In genomic region chr9:96192710-96193109, GRCh38 we compare ENCODE assay signal across 21 cellular contexts.
"Had no signal": no experiment of that assay in that cellular context is flagged by ENCODE, and none has a peak within 500 bp of the region (broad histone marks: within the 10 kb centered on the region; RNA-seq: fewer than 3 reads in every experiment).

No MANE protein-coding gene starts in this region.

- H3K9me3 ChIP-seq: gastrocnemius medialis had no signal

- H3K36me3 ChIP-seq: colonic mucosa, esophagus squamous epithelium, gastrocnemius medialis, heart left ventricle, lower lobe of right lung had no signal

- H3K27me3 ChIP-seq: colonic mucosa, gastrocnemius medialis, hepatocyte had no signal

- H3K27ac ChIP-seq: colonic mucosa, epithelial cell of prostate, esophagus squamous epithelium, gastrocnemius medialis, heart left ventricle, hepatocyte, lower lobe of right lung had no signal

- DNase-seq: cerebellar nuclear complex; colonic mucosa; cortex of kidney; effector CD8-positive, alpha-beta T cell; effector memory CD8-positive, alpha-beta T cell; endodermal cell; erythroblast; esophagus squamous epithelium; foreskin fibroblast; foreskin melanocyte; gastrocnemius medialis; heart left ventricle; left colon; left ventricle myocardium superior; lower lobe of right lung; mesenchymal stem cell; mucosa of descending colon had no signal

- ATAC-seq: effector memory CD8-positive, alpha-beta T cell; esophagus mucosa; gastrocnemius medialis; heart left ventricle; left colon; left lobe of liver; left ventricle myocardium superior; lower lobe of right lung; mucosa of descending colon had no signal

- H3K4me1 ChIP-seq: colonic mucosa, gastrocnemius medialis, heart left ventricle, lower lobe of right lung had no signal

- H3K4me3 ChIP-seq: colonic mucosa, esophagus squamous epithelium, gastrocnemius medialis, heart left ventricle, hepatocyte, lower lobe of right lung, mucosa of descending colon had no signal
